18 cellular contexts compared by ENCODE assay signal in genomic region chr3:14213066-14213774, GRCh38.
"Had no signal": no experiment of that assay in that cellular context is flagged by ENCODE, and none has a peak within 500 bp of the region (broad histone marks: within the 10 kb centered on the region; RNA-seq: fewer than 3 reads in every experiment).

No MANE protein-coding gene starts in this region.

- DNase-seq: KBM-7, NCI-H1092, NCI-H1105 treated with DMSO at 0.1 percent for 48 hours, NCI-H1417 treated with DMSO at 0.1 percent for 48 hours, NCI-H146, NCI-H1694 treated with DMSO at 0.1 percent for 48 hours, NCI-H1930, NCI-H2081, NCI-H2107, NCI-H2227 treated with DMSO at 0.1 percent for 48 hours, NCI-H524, NCI-H526 treated with DMSO at 0.1 percent for 48 hours, NCI-H748 treated with DMSO at 0.1 percent for 48 hours, Right ventricle myocardium superior, RPMI8226, SIG-M5, SK-N-SH had no signal

- H3K4me2 ChIP-seq: SK-N-SH had no signal

- H3K9me3 ChIP-seq: SK-N-SH had no signal

- H3K9ac ChIP-seq: SK-N-SH had no signal

- FAIRE-seq: RCC 7860 had no signal
